ENCODE assay signal across 10 cellular contexts in the genomic region with DNA sequence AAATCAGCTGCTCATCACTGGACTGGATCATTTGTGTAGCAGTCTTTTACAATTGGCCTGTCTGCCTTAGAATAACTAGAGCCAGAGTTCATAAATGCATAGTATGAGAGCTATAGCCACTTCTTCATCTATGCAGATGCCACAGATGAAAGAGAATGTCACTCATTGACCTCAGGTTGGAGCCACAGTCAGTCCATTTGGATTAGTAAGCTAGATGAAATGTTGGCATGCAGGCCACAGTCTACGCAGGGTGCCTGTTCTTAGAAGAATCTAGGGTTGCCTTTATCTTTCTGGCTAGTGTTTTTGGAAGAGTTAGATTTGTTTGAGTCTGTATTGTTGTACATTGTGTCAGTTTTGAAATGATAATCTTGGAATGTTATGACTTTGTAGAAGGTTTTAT. TPM values are rescaled to one million over a fixed set of nuclear protein-coding genes. Genes with fewer than 3 reads are reported as not detected.
DNase-seq lines count a peak whose midpoint lies in the region; ATAC-seq and TF ChIP-seq lines count a peak whose summit lies in the region.
"Had no signal": no experiment of that assay in that cellular context is flagged by ENCODE, and none has a peak within 500 bp of the region (broad histone marks: within the 10 kb centered on the region; RNA-seq: fewer than 3 reads in every experiment).

No MANE protein-coding gene starts in this region.

- no peaks in the 10 kb centered on the region for H3K36me3 ChIP-seq in SU-DHL-6 (ENCODE audit: low read length)

- no peak overlapping the region for H3K4me3 ChIP-seq in SU-DHL-6 (ENCODE audit: insufficient read depth, low read length, poor library complexity, severe bottlenecking)

- H3K27me3 Mint-ChIP-seq in activated T-cell treated with anti-CD3 and anti-CD28 coated beads, Interleukin-2, amount 50 U/mL, for 24 hours, result no peaks in the 10 kb centered on the region
- no peaks in the 10 kb centered on the region for H3K27me3 Mint-ChIP-seq in stimulated activated memory B cell treated with anti-CD40 and anti-IgM and Interleukin-4, amounts not matched to agents 10 μg/mL and 1 μg/mL and 100 μg/mL, for 72 hours
- H3K27me3 Mint-ChIP-seq in glutamatergic neuron (ENCODE audit: unreplicated experiment), result no peaks in the 10 kb centered on the region

- no peaks in the 10 kb centered on the region for H3K9me3 ChIP-seq in SU-DHL-6 (ENCODE audit: insufficient read depth, low read length)

- H3K27ac Mint-ChIP-seq in activated T-cell treated with anti-CD3 and anti-CD28 coated beads, Interleukin-2, amount 50 U/mL, for 24 hours, result peak overlapping the region; percentile 42
- peak overlapping the region; percentile 42 for H3K27ac Mint-ChIP-seq in stimulated activated memory B cell treated with anti-CD40 and anti-IgM and Interleukin-4, amounts not matched to agents 10 μg/mL and 1 μg/mL and 100 μg/mL, for 72 hours
- H3K27ac Mint-ChIP-seq in glutamatergic neuron (ENCODE audit: unreplicated experiment), result no peak overlapping the region

- H3K27ac ChIP-seq in SU-DHL-6 (ENCODE audit: low read depth, low read length), result peak overlapping the region; percentile 28; the same call in 1 of the 2 replicates
- no peak overlapping the region for H3K27ac ChIP-seq in foreskin keratinocyte

- H3K79me2 ChIP-seq in SU-DHL-6 (ENCODE audit: insufficient read depth, low read length), result peaks cover 97% of the 10 kb centered on the region

- H3F3A ChIP-seq in SU-DHL-6 (ENCODE audit: insufficient read depth), result 0 out of 2 replicates have a peak, but pooled peaks cover 4% of the 10 kb centered on the region

- peak; percentile 33 for ATAC-seq in foreskin keratinocyte
- ATAC-seq in stimulated activated memory B cell treated with anti-CD40 and anti-IgM and Interleukin-4, amounts not matched to agents 10 μg/mL and 1 μg/mL and 100 μg/mL, for 72 hours, result no peak

- no peak overlapping the region for H2AFZ ChIP-seq in SU-DHL-6 (ENCODE audit: low read depth, low read length, severe bottlenecking)

- peaks cover 18% of the 10 kb centered on the region for H3K36me3 Mint-ChIP-seq in activated T-cell treated with anti-CD3 and anti-CD28 coated beads, Interleukin-2, amount 50 U/mL, for 24 hours (ENCODE audit: low read depth)
- peaks cover 6% of the 10 kb centered on the region for H3K36me3 Mint-ChIP-seq in stimulated activated memory B cell treated with anti-CD40 and anti-IgM and Interleukin-4, amounts not matched to agents 10 μg/mL and 1 μg/mL and 100 μg/mL, for 72 hours
- no peaks in the 10 kb centered on the region for H3K36me3 Mint-ChIP-seq in glutamatergic neuron (ENCODE audit: unreplicated experiment)

- H3K9me3 Mint-ChIP-seq in activated T-cell treated with anti-CD3 and anti-CD28 coated beads, Interleukin-2, amount 50 U/mL, for 24 hours, result no peaks in the 10 kb centered on the region
- no peaks in the 10 kb centered on the region for H3K9me3 Mint-ChIP-seq in stimulated activated memory B cell treated with anti-CD40 and anti-IgM and Interleukin-4, amounts not matched to agents 10 μg/mL and 1 μg/mL and 100 μg/mL, for 72 hours
- H3K9me3 Mint-ChIP-seq in glutamatergic neuron (ENCODE audit: unreplicated experiment), result no peaks in the 10 kb centered on the region

- TF ChIP-seq CTCF in SU-DHL-6 (IDR thresholded peaks at IDR 0.05; ENCODE audit: insufficient read depth, low read length, poor library complexity, severe bottlenecking) (no peak), foreskin keratinocyte (conservative IDR thresholded peaks at IDR 0.05) (no peak), glutamatergic neuron (IDR thresholded peaks at IDR 0.05; ENCODE audit: partially characterized antibody, unreplicated experiment) (no peak)

- no peaks in the 10 kb centered on the region for H3K9me2 ChIP-seq in SU-DHL-6 (replicated peaks; ENCODE audit: insufficient read depth, low read length)

- peaks cover 80% of the 10 kb centered on the region for H3K4me1 Mint-ChIP-seq in activated T-cell treated with anti-CD3 and anti-CD28 coated beads, Interleukin-2, amount 50 U/mL, for 24 hours (ENCODE audit: low read depth)
- peaks cover 75% of the 10 kb centered on the region for H3K4me1 Mint-ChIP-seq in stimulated activated memory B cell treated with anti-CD40 and anti-IgM and Interleukin-4, amounts not matched to agents 10 μg/mL and 1 μg/mL and 100 μg/mL, for 72 hours
- peaks cover 2% of the 10 kb centered on the region for H3K4me1 Mint-ChIP-seq in glutamatergic neuron (ENCODE audit: low read depth, unreplicated experiment)

- DNase-seq in activated T-cell treated with anti-CD3 and anti-CD28 coated beads, Interleukin-2, amount 50 U/mL, for 24 hours, result no peak
- DNase-seq in activated T-cell treated with anti-CD3 and anti-CD28 coated beads, Interleukin-2, amount 50 U/mL, for 48 hours, result no peak
- DNase-seq in foreskin keratinocyte (peak in 1 of 2 donors; percentile 30), globus pallidus (ENCODE audit: low spot score) (no peak), NCI-H446 (lab: John Stamatoyannopoulos, UW) (no peak), glutamatergic neuron (no peak)
- DNase-seq: activated naive CD4-positive, alpha-beta T cell treated with Interleukin-2 at 50 U/mL for 16 hours; occipital lobe had no signal

- H3K4me1 ChIP-seq in foreskin keratinocyte, result peaks cover 19% of the 10 kb centered on the region

- no peak overlapping the region for H3K4me3 Mint-ChIP-seq in activated T-cell treated with anti-CD3 and anti-CD28 coated beads, Interleukin-2, amount 50 U/mL, for 24 hours
- no peak overlapping the region for H3K4me3 Mint-ChIP-seq in stimulated activated memory B cell treated with anti-CD40 and anti-IgM and Interleukin-4, amounts not matched to agents 10 μg/mL and 1 μg/mL and 100 μg/mL, for 72 hours
- no peak overlapping the region for H3K4me3 Mint-ChIP-seq in glutamatergic neuron (ENCODE audit: unreplicated experiment)

- no peak overlapping the region for H3K9ac ChIP-seq in SU-DHL-6 (ENCODE audit: low read length)

- H4K20me1 ChIP-seq in SU-DHL-6 (ENCODE audit: low read depth, low read length), result no peaks in the 10 kb centered on the region; the same call in 1 of the 2 replicates

- no peaks in the 10 kb centered on the region for H3K27me3 ChIP-seq in SU-DHL-6 (ENCODE audit: low read length)
- no peaks in the 10 kb centered on the region for H3K27me3 ChIP-seq in foreskin keratinocyte

- peak overlapping the region; percentile 32 for H3K4me2 ChIP-seq in SU-DHL-6 (ENCODE audit: low read depth, low read length, poor library complexity, severe bottlenecking)

RNA-seq across cellular contexts. Expression of a gene that starts 25.4 kb away (rescaled TPM):
- total RNA-seq in foreskin keratinocyte (56.4 and 79.1 TPM in 2 replicates), glutamatergic neuron (ENCODE audit: unreplicated experiment) (16.3 TPM)
- 16.0 and 19.5 TPM in 2 replicates for polyA plus RNA-seq in foreskin keratinocyte

RNA-seq across cellular contexts. Expression of a gene that starts 40.0 kb away (rescaled TPM):
- total RNA-seq in foreskin keratinocyte, result 54.6 and 64.3 TPM in 2 replicates
- polyA plus RNA-seq in foreskin keratinocyte, result 32.8 and 33.5 TPM in 2 replicates
- total RNA-seq in glutamatergic neuron (ENCODE audit: unreplicated experiment), result 33.9 TPM
